ENCODE assay signal across 7 cellular contexts in genomic region chr22:44615146-44615545, GRCh38.
"Had no signal": no experiment of that assay in that cellular context is flagged by ENCODE, and none has a peak within 500 bp of the region (broad histone marks: within the 10 kb centered on the region; RNA-seq: fewer than 3 reads in every experiment).

No MANE protein-coding gene starts in this region.

- H3K9ac ChIP-seq: GM23248 had no signal

- H3K4me1 Mint-ChIP-seq: H9 had no signal

- H3K4me3 Mint-ChIP-seq: H9 had no signal

- H3K27ac Mint-ChIP-seq: H9 had no signal

- H3K27ac ChIP-seq: GM23248 had no signal

- FAIRE-seq: H54, HTR-8/SVneo had no signal

- DNase-seq: GM23248, GOT3, H9, HCEC 1CT, IMR-90 had no signal

- H3K4me3 ChIP-seq: GM23248 had no signal

- H2AFZ ChIP-seq: GM23248 had no signal
